Comparison of ENCODE assay signal across 16 cellular contexts in the genomic region with DNA sequence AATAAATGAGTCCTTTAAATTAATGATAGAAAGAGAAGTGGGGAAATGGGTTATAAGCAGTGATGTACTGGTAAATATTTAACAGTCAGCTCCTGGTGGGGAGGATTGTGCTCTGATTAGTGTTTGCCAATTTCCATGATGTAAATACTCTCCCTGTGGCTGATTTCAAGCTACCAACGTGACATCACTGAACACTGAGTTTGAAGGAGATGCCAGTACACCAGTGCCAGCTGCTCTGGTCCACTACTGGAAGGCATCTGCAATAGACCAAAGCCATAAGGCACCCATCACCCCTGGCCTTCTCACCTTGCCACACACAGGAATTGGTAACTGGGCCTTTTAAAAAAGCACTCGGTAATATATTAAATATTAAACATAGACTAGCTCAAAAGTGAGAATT.
DNase-seq lines count a peak whose midpoint lies in the region; ATAC-seq and TF ChIP-seq lines count a peak whose summit lies in the region.
"Had no signal": no experiment of that assay in that cellular context is flagged by ENCODE, and none has a peak within 500 bp of the region (broad histone marks: within the 10 kb centered on the region; RNA-seq: fewer than 3 reads in every experiment).

No MANE protein-coding gene starts in this region.

- H3K4me1 ChIP-seq in GM23338 (ENCODE audit: insufficient read depth) (peaks cover 96% of the 10 kb centered on the region), left ventricle myocardium inferior (peaks cover 75% of the 10 kb centered on the region)

- H3K27me3 ChIP-seq in GM23338 (ENCODE audit: insufficient read depth) (no peaks in the 10 kb centered on the region), left ventricle myocardium inferior (ENCODE audit: low read depth) (no peaks in the 10 kb centered on the region)

- no peak for DNase-seq in GM23338 (ENCODE audit: low spot score)
- DNase-seq in SK-N-MC (ENCODE audit: low read depth, low spot score): no peak
- DNase-seq in left ventricle myocardium inferior: no peak
- DNase-seq in renal cortical epithelial cell (ENCODE audit: low read depth): peak; percentile 83
- DNase-seq in putamen (ENCODE audit: low spot score): no peak
- DNase-seq in NCI-H226: no peak
- no peak for DNase-seq in T-cell
- DNase-seq: activated B cell treated with CpG ODN at 0.5 μM for 24 hours; activated effector memory CD4-positive, alpha-beta T cell treated with Interleukin-2 at 50 U/mL for 16 hours; aorta; dermis blood vessel endothelial cell; Karpas-422; lower lobe of right lung had no signal

- no peak overlapping the region for H2AFZ ChIP-seq in GM23338

- CTCF ChIA-PET in T-cell (lab: Charles Lee): no interaction called here

- peaks cover 94% of the 10 kb centered on the region for H3K4me1 Mint-ChIP-seq in GM23338
- H3K4me1 Mint-ChIP-seq in T-cell: no peaks in the 10 kb centered on the region
- H3K4me1 Mint-ChIP-seq: activated B cell treated with CpG ODN at 0.5 μM for 24 hours; stimulated activated memory B cell treated with anti-CD40 and anti-IgM and Interleukin-4, amounts not matched to agents 10 μg/mL and 1 μg/mL and 100 μg/mL, for 72 hours had no signal

- H3F3A ChIP-seq in GM23338 (replicated peaks; ENCODE audit: low read depth): peaks cover 17% of the 10 kb centered on the region

- H3K9me3 Mint-ChIP-seq in GM23338 (no peaks in the 10 kb centered on the region), T-cell (no peaks in the 10 kb centered on the region)
- H3K9me3 Mint-ChIP-seq: activated B cell treated with CpG ODN at 0.5 μM for 24 hours; stimulated activated memory B cell treated with anti-CD40 and anti-IgM and Interleukin-4, amounts not matched to agents 10 μg/mL and 1 μg/mL and 100 μg/mL, for 72 hours had no signal

- no peaks in the 10 kb centered on the region for H3K9me2 ChIP-seq in GM23338 (ENCODE audit: insufficient read depth)

- H3K4me3 ChIP-seq in GM23338: no peak overlapping the region
- H3K4me3 ChIP-seq in SK-N-MC: no peak overlapping the region
- no peak overlapping the region for H3K4me3 ChIP-seq in left ventricle myocardium inferior
- H3K4me3 ChIP-seq: lower lobe of right lung had no signal

- no peak for ATAC-seq in GM23338
- no peak for ATAC-seq in T-cell (replicated peaks in 1 of 4)
- ATAC-seq in GM21717 (IDR thresholded peaks at IDR 0.05; ENCODE audit: unreplicated experiment): no peak
- ATAC-seq: lower lobe of right lung; stimulated activated memory B cell treated with anti-CD40 and anti-IgM and Interleukin-4, amounts not matched to agents 10 μg/mL and 1 μg/mL and 100 μg/mL, for 72 hours had no signal

- H3K36me3 Mint-ChIP-seq in GM23338 (ENCODE audit: low read depth) (peaks cover 7% of the 10 kb centered on the region; the same call in 1 of the 3 replicates), T-cell (no peaks in the 10 kb centered on the region)
- H3K36me3 Mint-ChIP-seq: stimulated activated memory B cell treated with anti-CD40 and anti-IgM and Interleukin-4, amounts not matched to agents 10 μg/mL and 1 μg/mL and 100 μg/mL, for 72 hours had no signal

- H3K27ac Mint-ChIP-seq in GM23338 (no peak overlapping the region), T-cell (no peak overlapping the region)
- H3K27ac Mint-ChIP-seq: activated B cell treated with CpG ODN at 0.5 μM for 24 hours; stimulated activated memory B cell treated with anti-CD40 and anti-IgM and Interleukin-4, amounts not matched to agents 10 μg/mL and 1 μg/mL and 100 μg/mL, for 72 hours had no signal

- H4K20me1 ChIP-seq in GM23338 (replicated peaks; ENCODE audit: insufficient read depth): peaks cover 12% of the 10 kb centered on the region

- H3K9ac ChIP-seq in SK-N-MC (ENCODE audit: insufficient read length): no peak overlapping the region

- no peaks in the 10 kb centered on the region for H3K9me3 ChIP-seq in SK-N-MC (ENCODE audit: low read depth, low read length)
- no peaks in the 10 kb centered on the region for H3K9me3 ChIP-seq in left ventricle myocardium inferior (replicated peaks)
- H3K9me3 ChIP-seq: lower lobe of right lung had no signal

- intact Hi-C loops in left ventricle myocardium inferior (cut with micrococcal nuclease): no loop called here

- H3K27me3 Mint-ChIP-seq in GM23338 (ENCODE audit: insufficient read depth, low read depth, poor library complexity) (peaks cover 24% of the 10 kb centered on the region), T-cell (no peaks in the 10 kb centered on the region)
- H3K27me3 Mint-ChIP-seq: activated B cell treated with CpG ODN at 0.5 μM for 24 hours; stimulated activated memory B cell treated with anti-CD40 and anti-IgM and Interleukin-4, amounts not matched to agents 10 μg/mL and 1 μg/mL and 100 μg/mL, for 72 hours had no signal

- TF ChIP-seq CTCF in GM23338 (conservative IDR thresholded peaks at IDR 0.05; ENCODE audit: low read depth in 2 of 2): no peak
- TF ChIP-seq CTCF in left ventricle myocardium inferior (IDR thresholded peaks at IDR 0.05; ENCODE audit: borderline replicate concordance): no peak

- POLR2A ChIA-PET in T-cell (lab: Charles Lee): no interaction called here

- H3K4me2 ChIP-seq in GM23338: 0 out of 2 replicates have a peak overlapping the region, but pooled peaks have one; percentile 37

- peak overlapping the region; percentile 72; the same call in 1 of the 2 replicates for H3K27ac ChIP-seq in GM23338 (ENCODE audit: low read depth)
- H3K27ac ChIP-seq in SK-N-MC: peak overlapping the region; percentile 95
- peak overlapping the region; percentile 79 for H3K27ac ChIP-seq in left ventricle myocardium inferior (replicated peaks)
- H3K27ac ChIP-seq: HL-60 had no signal

- H3K79me2 ChIP-seq in GM23338 (replicated peaks; ENCODE audit: insufficient read depth): peaks cover 77% of the 10 kb centered on the region

- H3K4me3 Mint-ChIP-seq in GM23338: no peak overlapping the region
- H3K4me3 Mint-ChIP-seq in T-cell: no peak overlapping the region
- H3K4me3 Mint-ChIP-seq: activated B cell treated with CpG ODN at 0.5 μM for 24 hours; stimulated activated memory B cell treated with anti-CD40 and anti-IgM and Interleukin-4, amounts not matched to agents 10 μg/mL and 1 μg/mL and 100 μg/mL, for 72 hours had no signal

- H3K36me3 ChIP-seq in GM23338 (ENCODE audit: insufficient read depth) (no peaks in the 10 kb centered on the region), SK-N-MC (ENCODE audit: insufficient read depth, low read length) (no peaks in the 10 kb centered on the region), left ventricle myocardium inferior (no peaks in the 10 kb centered on the region)
- H3K36me3 ChIP-seq: lower lobe of right lung had no signal

TF ChIP-seq in GM23338, 12 proteins besides CTCF, POLR2A, EP300 and RAD21:
- TF ChIP-seq, protein P1, sequence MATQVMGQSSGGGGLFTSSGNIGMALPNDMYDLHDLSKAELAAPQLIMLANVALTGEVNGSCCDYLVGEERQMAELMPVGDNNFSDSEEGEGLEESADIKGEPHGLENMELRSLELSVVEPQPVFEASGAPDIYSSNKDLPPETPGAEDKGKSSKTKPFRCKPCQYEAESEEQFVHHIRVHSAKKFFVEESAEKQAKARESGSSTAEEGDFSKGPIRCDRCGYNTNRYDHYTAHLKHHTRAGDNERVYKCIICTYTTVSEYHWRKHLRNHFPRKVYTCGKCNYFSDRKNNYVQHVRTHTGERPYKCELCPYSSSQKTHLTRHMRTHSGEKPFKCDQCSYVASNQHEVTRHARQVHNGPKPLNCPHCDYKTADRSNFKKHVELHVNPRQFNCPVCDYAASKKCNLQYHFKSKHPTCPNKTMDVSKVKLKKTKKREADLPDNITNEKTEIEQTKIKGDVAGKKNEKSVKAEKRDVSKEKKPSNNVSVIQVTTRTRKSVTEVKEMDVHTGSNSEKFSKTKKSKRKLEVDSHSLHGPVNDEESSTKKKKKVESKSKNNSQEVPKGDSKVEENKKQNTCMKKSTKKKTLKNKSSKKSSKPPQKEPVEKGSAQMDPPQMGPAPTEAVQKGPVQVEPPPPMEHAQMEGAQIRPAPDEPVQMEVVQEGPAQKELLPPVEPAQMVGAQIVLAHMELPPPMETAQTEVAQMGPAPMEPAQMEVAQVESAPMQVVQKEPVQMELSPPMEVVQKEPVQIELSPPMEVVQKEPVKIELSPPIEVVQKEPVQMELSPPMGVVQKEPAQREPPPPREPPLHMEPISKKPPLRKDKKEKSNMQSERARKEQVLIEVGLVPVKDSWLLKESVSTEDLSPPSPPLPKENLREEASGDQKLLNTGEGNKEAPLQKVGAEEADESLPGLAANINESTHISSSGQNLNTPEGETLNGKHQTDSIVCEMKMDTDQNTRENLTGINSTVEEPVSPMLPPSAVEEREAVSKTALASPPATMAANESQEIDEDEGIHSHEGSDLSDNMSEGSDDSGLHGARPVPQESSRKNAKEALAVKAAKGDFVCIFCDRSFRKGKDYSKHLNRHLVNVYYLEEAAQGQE (IDR thresholded peaks at IDR 0.05; ENCODE audit: unreplicated experiment): no peak
